17 cellular contexts compared by ENCODE assay signal in the genomic region with DNA sequence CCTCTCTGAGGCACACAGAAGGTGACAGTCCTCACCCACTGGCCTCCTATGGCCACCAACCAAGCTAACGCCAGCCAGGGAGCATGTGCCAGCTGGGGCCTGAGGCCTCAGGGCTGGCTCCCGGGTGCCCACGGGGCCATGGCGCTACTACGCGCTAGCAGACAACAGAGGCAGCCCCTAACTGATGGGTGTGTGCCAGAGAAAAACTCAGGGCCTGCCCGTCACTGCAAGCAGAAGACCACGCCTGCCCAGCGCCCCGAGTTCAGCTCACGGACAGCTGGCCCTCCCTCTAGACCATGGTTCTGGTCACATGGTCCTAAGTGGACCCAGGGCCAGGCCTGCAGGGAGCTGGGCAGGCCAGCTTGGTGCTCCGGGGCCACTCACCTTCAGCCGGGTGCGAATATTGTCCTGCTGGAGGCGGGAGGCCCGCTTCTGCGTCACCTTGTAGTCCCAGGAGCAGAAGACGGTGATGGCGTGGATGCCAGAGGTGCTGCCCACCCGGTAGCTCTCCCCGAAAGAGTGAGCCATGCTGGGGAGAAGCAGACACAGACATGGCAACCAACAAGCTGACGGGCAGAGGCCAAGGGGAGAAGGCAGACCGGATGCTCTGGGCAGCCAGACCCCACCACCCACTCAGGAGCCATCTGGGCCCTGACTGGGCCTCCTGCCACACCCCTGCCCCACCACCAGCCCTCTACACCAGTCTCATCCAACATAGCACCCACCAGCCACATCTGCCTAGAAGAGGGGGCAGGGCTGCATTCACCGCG. TPM values are rescaled to one million over a fixed set of nuclear protein-coding genes. Genes with fewer than 3 reads are reported as not detected.
DNase-seq lines count a peak whose midpoint lies in the region; ATAC-seq and TF ChIP-seq lines count a peak whose summit lies in the region.
"Had no signal": no experiment of that assay in that cellular context is flagged by ENCODE, and none has a peak within 500 bp of the region (broad histone marks: within the 10 kb centered on the region; RNA-seq: fewer than 3 reads in every experiment).

No MANE protein-coding gene starts in this region.

- H3K4me3 Mint-ChIP-seq in activated CD4-positive, alpha-beta T cell treated with anti-CD3 and anti-CD28 coated beads, Interleukin-2, amount 10 ng/mL, durations not matched to agents 24 days and 14 days: peak overlapping the region; percentile 87
- peak overlapping the region; percentile 88 for H3K4me3 Mint-ChIP-seq in activated CD8-positive, alpha-beta T cell treated with anti-CD3 and anti-CD28 coated beads, Interleukin-2, amount 10 ng/mL, durations not matched to agents 7 days and 5 days
- H3K4me3 Mint-ChIP-seq in naive B cell: peak overlapping the region; percentile 72 to 98 (median 84)
- H3K4me3 Mint-ChIP-seq: GM23338 had no signal

- TF ChIP-seq POLR2A in testis (IDR thresholded peaks at IDR 0.05): no peak

- H3K27ac ChIP-seq in testis: no peak overlapping the region
- H3K27ac ChIP-seq: A549, cardiac muscle cell had no signal

- TF ChIP-seq CTCF in GM12865 (IDR thresholded peaks at IDR 0.05; ENCODE audit: insufficient read depth, low read depth, low read length, missing control alignments) (no peak), testis (IDR thresholded peaks at IDR 0.05) (no peak)

- H3K4me3 ChIP-seq in GM12865 (ENCODE audit: low read depth, low read length) (peak overlapping the region; percentile 30), testis (no peak overlapping the region)
- H3K4me3 ChIP-seq: A549, cardiac muscle cell, GM23338 had no signal

- no peaks in the 10 kb centered on the region for H3K27me3 Mint-ChIP-seq in activated CD4-positive, alpha-beta T cell treated with anti-CD3 and anti-CD28 coated beads, Interleukin-2, amount 10 ng/mL, durations not matched to agents 24 days and 14 days
- no peaks in the 10 kb centered on the region for H3K27me3 Mint-ChIP-seq in activated CD8-positive, alpha-beta T cell treated with anti-CD3 and anti-CD28 coated beads, Interleukin-2, amount 10 ng/mL, durations not matched to agents 7 days and 5 days (ENCODE audit: low read depth)
- no peaks in the 10 kb centered on the region for H3K27me3 Mint-ChIP-seq in naive B cell

- H3K9me3 Mint-ChIP-seq in activated CD4-positive, alpha-beta T cell treated with anti-CD3 and anti-CD28 coated beads, Interleukin-2, amount 10 ng/mL, durations not matched to agents 24 days and 14 days: no peaks in the 10 kb centered on the region
- H3K9me3 Mint-ChIP-seq in activated CD8-positive, alpha-beta T cell treated with anti-CD3 and anti-CD28 coated beads, Interleukin-2, amount 10 ng/mL, durations not matched to agents 7 days and 5 days (ENCODE audit: insufficient read depth): no peaks in the 10 kb centered on the region
- no peaks in the 10 kb centered on the region for H3K9me3 Mint-ChIP-seq in naive B cell
- H3K9me3 Mint-ChIP-seq: GM23338 had no signal

- WGBS in testis, 2 donors: 94% methylated on average over 12 to 24 of the region's 25 CpGs

- no peaks in the 10 kb centered on the region for H3K36me3 ChIP-seq in testis (ENCODE audit: low read depth, missing control alignments)

- peaks cover 8% of the 10 kb centered on the region for H3K4me1 ChIP-seq in testis

- DNase-seq in activated CD4-positive, alpha-beta T cell treated with anti-CD3 and anti-CD28 coated beads, Interleukin-2, amount 10 ng/mL, durations not matched to agents 24 days and 14 days: peak; percentile 62
- no peak for DNase-seq in activated CD4-positive, alpha-beta T cell treated with anti-CD3 and anti-CD28 coated beads for 48 hours
- DNase-seq in GM12865 (ENCODE audit: low read depth): no peak
- no peak for DNase-seq in activated CD8-positive, alpha-beta T cell treated with anti-CD3 and anti-CD28 coated beads, Interleukin-2, amount 10 ng/mL, durations not matched to agents 7 days and 5 days
- no peak for DNase-seq in naive B cell
- no peak for DNase-seq in testis
- DNase-seq: erythroblast, MV-4-11, T-helper 9 cell had no signal

- CTCF ChIA-PET in activated CD8-positive, alpha-beta T cell treated with anti-CD3 and anti-CD28 coated beads, Interleukin-2, amount 10 ng/mL, durations not matched to agents 7 days and 5 days (lab: Charles Lee): interaction anchor here (2.8 to 11.1 kb wide), 2 partner anchors 8 to 14 kb away, joined by 10 to 133 read pairs; a partner anchor contains a TSS

- POLR2A ChIA-PET in activated CD8-positive, alpha-beta T cell treated with anti-CD3 and anti-CD28 coated beads, Interleukin-2, amount 10 ng/mL, durations not matched to agents 7 days and 5 days (lab: Charles Lee): interaction anchor here (1.5 to 13.9 kb wide), 3 partner anchors 9 to 17 kb away, joined by 6 to 182 read pairs (median 53); a partner anchor contains a TSS

- peaks cover 61% of the 10 kb centered on the region for H3K36me3 Mint-ChIP-seq in activated CD4-positive, alpha-beta T cell treated with anti-CD3 and anti-CD28 coated beads, Interleukin-2, amount 10 ng/mL, durations not matched to agents 24 days and 14 days (ENCODE audit: low read depth)
- peaks cover 81% of the 10 kb centered on the region for H3K36me3 Mint-ChIP-seq in activated CD8-positive, alpha-beta T cell treated with anti-CD3 and anti-CD28 coated beads, Interleukin-2, amount 10 ng/mL, durations not matched to agents 7 days and 5 days (ENCODE audit: low read depth)
- peaks cover 0 to 15% of the 10 kb centered on the region in 2 donors for H3K36me3 Mint-ChIP-seq in naive B cell

- H3K27me3 ChIP-seq in testis: no peaks in the 10 kb centered on the region
- H3K27me3 ChIP-seq: cardiac muscle cell, heart right ventricle, upper lobe of left lung had no signal

- intact Hi-C loops in activated CD4-positive, alpha-beta T cell treated with anti-CD3 and anti-CD28 coated beads, Interleukin-2, amount 10 ng/mL, durations not matched to agents 24 days and 14 days (cut with micrococcal nuclease): no loop called here
- intact Hi-C loops in testis (cut with DNase I; ENCODE audit: low total_unique reads): no loop called here

- peak overlapping the region; percentile 87 for H3K27ac Mint-ChIP-seq in activated CD4-positive, alpha-beta T cell treated with anti-CD3 and anti-CD28 coated beads, Interleukin-2, amount 10 ng/mL, durations not matched to agents 24 days and 14 days
- H3K27ac Mint-ChIP-seq in activated CD8-positive, alpha-beta T cell treated with anti-CD3 and anti-CD28 coated beads, Interleukin-2, amount 10 ng/mL, durations not matched to agents 7 days and 5 days: peak overlapping the region; percentile 95
- H3K27ac Mint-ChIP-seq in naive B cell: peak overlapping the region in 5 of 6 donors; percentile 33 to 97 (median 73)
- H3K27ac Mint-ChIP-seq: GM23338 had no signal

- ATAC-seq in activated CD8-positive, alpha-beta T cell treated with anti-CD3 and anti-CD28 coated beads, Interleukin-2, amount 10 ng/mL, durations not matched to agents 7 days and 5 days: no peak
- ATAC-seq in naive B cell (ENCODE audit: low read depth in 2 of 2) (no peak), HG02588 (IDR thresholded peaks at IDR 0.05; ENCODE audit: unreplicated experiment) (no peak), HG02610 (IDR thresholded peaks at IDR 0.05; ENCODE audit: unreplicated experiment) (no peak)
- ATAC-seq: A549, GM23338, heart right ventricle had no signal

- H3K9me3 ChIP-seq in testis: no peaks in the 10 kb centered on the region
- H3K9me3 ChIP-seq: A549, heart right ventricle, upper lobe of left lung had no signal

- peaks cover 53% of the 10 kb centered on the region for H3K4me1 Mint-ChIP-seq in activated CD4-positive, alpha-beta T cell treated with anti-CD3 and anti-CD28 coated beads, Interleukin-2, amount 10 ng/mL, durations not matched to agents 24 days and 14 days
- peaks cover 72% of the 10 kb centered on the region for H3K4me1 Mint-ChIP-seq in activated CD8-positive, alpha-beta T cell treated with anti-CD3 and anti-CD28 coated beads, Interleukin-2, amount 10 ng/mL, durations not matched to agents 7 days and 5 days (ENCODE audit: low read depth)
- H3K4me1 Mint-ChIP-seq in naive B cell: peaks cover 43 to 68% (median 49%) of the 10 kb centered on the region in 3 donors

RNA-seq across cellular contexts. Expression of a gene that starts 6.1 kb away (rescaled TPM):
- total RNA-seq in activated CD4-positive, alpha-beta T cell treated with anti-CD3 and anti-CD28 coated beads, Interleukin-2, amount 10 ng/mL, durations not matched to agents 24 days and 14 days: 250 and 251 TPM in 2 replicates
- total RNA-seq in activated CD8-positive, alpha-beta T cell treated with anti-CD3 and anti-CD28 coated beads, Interleukin-2, amount 10 ng/mL, durations not matched to agents 7 days and 5 days: 100 to 1,000 TPM; 407 to 476 TPM
- polyA plus RNA-seq in naive B cell (ENCODE audit: low read depth in 6 of 6): 100 to 1,000 TPM in 5 of 6 donors, 10 to 100 TPM in 1; 84.9 to 170 (median 141) TPM
- total RNA-seq in testis: 10 to 100 TPM; 18.0 to 20.3 TPM
- polyA plus RNA-seq in testis (ENCODE audit: insufficient read depth, low read depth, low replicate concordance): 10.8 TPM

RNA-seq across cellular contexts. Expression of a gene that starts 8.2 kb away (rescaled TPM):
- 231 and 234 TPM in 2 replicates for total RNA-seq in activated CD4-positive, alpha-beta T cell treated with anti-CD3 and anti-CD28 coated beads, Interleukin-2, amount 10 ng/mL, durations not matched to agents 24 days and 14 days
- 100 to 1,000 TPM; 258 to 278 TPM for total RNA-seq in activated CD8-positive, alpha-beta T cell treated with anti-CD3 and anti-CD28 coated beads, Interleukin-2, amount 10 ng/mL, durations not matched to agents 7 days and 5 days
- polyA plus RNA-seq in naive B cell (ENCODE audit: low read depth in 6 of 6) (100 to 1,000 TPM in 1 of 6 donors, 10 to 100 TPM in 5; 26.2 to 103 (median 55.2) TPM), testis (ENCODE audit: insufficient read depth, low read depth, low replicate concordance) (5.6 TPM)
- total RNA-seq in testis: 1 to 10 TPM; 3.5 to 9.3 TPM

RNA-seq across cellular contexts. Expression of a gene that starts 23.8 kb away (rescaled TPM):
- not detected in 2 replicates for total RNA-seq in activated CD4-positive, alpha-beta T cell treated with anti-CD3 and anti-CD28 coated beads, Interleukin-2, amount 10 ng/mL, durations not matched to agents 24 days and 14 days
- not detected for total RNA-seq in activated CD8-positive, alpha-beta T cell treated with anti-CD3 and anti-CD28 coated beads, Interleukin-2, amount 10 ng/mL, durations not matched to agents 7 days and 5 days
- polyA plus RNA-seq in naive B cell (ENCODE audit: low read depth in 6 of 6) (under 1 TPM in 1 of 6 donors, not detected in 5; 0.42 TPM), testis (ENCODE audit: insufficient read depth, low read depth, low replicate concordance) (not detected)
- 1 to 10 TPM; 1.1 to 1.3 TPM for total RNA-seq in testis
- total RNA-seq: cardiac muscle cell, GM23338 had no signal
- polyA plus RNA-seq: A549, cardiac muscle cell, GM23338, heart right ventricle, liver had no signal

RNA-seq across cellular contexts. Expression of a gene that starts 46.0 kb away (rescaled TPM):
- total RNA-seq in activated CD4-positive, alpha-beta T cell treated with anti-CD3 and anti-CD28 coated beads, Interleukin-2, amount 10 ng/mL, durations not matched to agents 24 days and 14 days: 123 and 125 TPM in 2 replicates
- 10 to 100 TPM; 41.1 to 44.3 TPM for total RNA-seq in activated CD8-positive, alpha-beta T cell treated with anti-CD3 and anti-CD28 coated beads, Interleukin-2, amount 10 ng/mL, durations not matched to agents 7 days and 5 days
- 100 to 1,000 TPM; 490 to 908 (median 562) TPM for polyA plus RNA-seq in naive B cell (ENCODE audit: low read depth in 6 of 6)
- total RNA-seq in testis: 10 to 100 TPM; 68.7 to 70.6 TPM
- 63.7 TPM for polyA plus RNA-seq in testis (ENCODE audit: insufficient read depth, low read depth, low replicate concordance)

Comparison
In these comparisons a context has a peak if more than half of its experiments do, and no peak if none do; other contexts are left out.
1. RNA of a gene that starts 6.1 kb away (total RNA-seq): 407 to 476 TPM in activated CD8-positive, alpha-beta T cell treated with anti-CD3 and anti-CD28 coated beads, Interleukin-2, amount 10 ng/mL, durations not matched to agents 7 days and 5 days and 250 to 251 TPM in activated CD4-positive, alpha-beta T cell treated with anti-CD3 and anti-CD28 coated beads, Interleukin-2, amount 10 ng/mL, durations not matched to agents 24 days and 14 days; 18.0 to 20.3 TPM in testis; every median in the first group is over 10 times any median in the second.
2. RNA of a gene that starts 8.2 kb away (total RNA-seq): 258 to 278 TPM in activated CD8-positive, alpha-beta T cell treated with anti-CD3 and anti-CD28 coated beads, Interleukin-2, amount 10 ng/mL, durations not matched to agents 7 days and 5 days and 231 to 234 TPM in activated CD4-positive, alpha-beta T cell treated with anti-CD3 and anti-CD28 coated beads, Interleukin-2, amount 10 ng/mL, durations not matched to agents 24 days and 14 days; 3.5 to 9.3 TPM in testis; every median in the first group is over 10 times any median in the second.
3. Peak in every context shown above with its lines, with median percentiles within 50 percentile points of each other: H3K27ac Mint-ChIP-seq and H3K4me3 Mint-ChIP-seq.